ENCODE assay signal across 1 cellular context in the genomic region with DNA sequence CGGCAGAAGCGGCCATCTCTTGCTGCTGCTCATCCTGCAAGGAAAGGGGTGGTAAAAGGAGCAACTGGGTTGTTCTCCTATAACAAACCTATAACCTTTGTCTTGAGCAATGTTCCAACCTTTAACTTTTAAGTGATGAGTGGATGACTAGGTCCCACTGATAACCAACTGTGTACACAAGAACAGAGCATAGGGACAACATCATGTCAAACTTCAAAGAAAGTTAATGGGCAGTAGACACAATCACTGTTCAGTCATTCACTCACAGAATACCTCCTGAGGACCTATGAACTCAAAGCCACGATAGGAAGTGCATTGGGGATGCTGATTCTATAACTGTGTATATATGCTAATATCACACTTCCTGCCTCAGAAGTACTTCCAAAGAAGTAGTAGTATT.
TF ChIP-seq lines count a peak whose summit lies in the region.

No MANE protein-coding gene starts in this region.

TF ChIP-seq in HepG2, 621 proteins besides CTCF, POLR2A, EP300 and RAD21 (continued from another document and continues in another):
- TF ChIP-seq, protein P1, sequence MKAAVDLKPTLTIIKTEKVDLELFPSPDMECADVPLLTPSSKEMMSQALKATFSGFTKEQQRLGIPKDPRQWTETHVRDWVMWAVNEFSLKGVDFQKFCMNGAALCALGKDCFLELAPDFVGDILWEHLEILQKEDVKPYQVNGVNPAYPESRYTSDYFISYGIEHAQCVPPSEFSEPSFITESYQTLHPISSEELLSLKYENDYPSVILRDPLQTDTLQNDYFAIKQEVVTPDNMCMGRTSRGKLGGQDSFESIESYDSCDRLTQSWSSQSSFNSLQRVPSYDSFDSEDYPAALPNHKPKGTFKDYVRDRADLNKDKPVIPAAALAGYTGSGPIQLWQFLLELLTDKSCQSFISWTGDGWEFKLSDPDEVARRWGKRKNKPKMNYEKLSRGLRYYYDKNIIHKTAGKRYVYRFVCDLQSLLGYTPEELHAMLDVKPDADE (CRISPR knock-in tag; IDR thresholded peaks at IDR 0.05): no peak
- TF ChIP-seq ZNF382 (CRISPR knock-in tag; IDR thresholded peaks at IDR 0.05; ENCODE audit: borderline replicate concordance): no peak
- TF ChIP-seq RORA (CRISPR knock-in tag; IDR thresholded peaks at IDR 0.05): no peak
- TF ChIP-seq ZNF782 (CRISPR knock-in tag; IDR thresholded peaks at IDR 0.05; ENCODE audit: borderline replicate concordance): no peak
- peak; percentile 88 for TF ChIP-seq GATAD2A (CRISPR knock-in tag; IDR thresholded peaks at IDR 0.05)
- TF ChIP-seq SRSF4 (IDR thresholded peaks at IDR 0.05; ENCODE audit: low read depth, low read length, poor library complexity, severe bottlenecking): no peak
- peak; percentile 76 to 98 for TF ChIP-seq NR2F1 (CRISPR knock-in tag; IDR thresholded peaks at IDR 0.05)
- peak; percentile 88 for TF ChIP-seq FOSL1 (CRISPR knock-in tag; IDR thresholded peaks at IDR 0.05; ENCODE audit: borderline replicate concordance)
- 0 out of 2 replicates have a peak, but pooled peaks have one; percentile 21 for TF ChIP-seq CREB1 (IDR thresholded peaks at IDR 0.05)
- peak; percentile 80 for TF ChIP-seq CREB1 (CRISPR knock-in tag; IDR thresholded peaks at IDR 0.05)
- TF ChIP-seq ZNF572 (CRISPR knock-in tag; IDR thresholded peaks at IDR 0.05): no peak
- TF ChIP-seq KLF12 (CRISPR knock-in tag; IDR thresholded peaks at IDR 0.05; ENCODE audit: borderline replicate concordance): no peak
- TF ChIP-seq ZNF446 (CRISPR knock-in tag; IDR thresholded peaks at IDR 0.05): no peak
- no peak for TF ChIP-seq ATAD3A (CRISPR knock-in tag; IDR thresholded peaks at IDR 0.05)
- TF ChIP-seq, protein P2, sequence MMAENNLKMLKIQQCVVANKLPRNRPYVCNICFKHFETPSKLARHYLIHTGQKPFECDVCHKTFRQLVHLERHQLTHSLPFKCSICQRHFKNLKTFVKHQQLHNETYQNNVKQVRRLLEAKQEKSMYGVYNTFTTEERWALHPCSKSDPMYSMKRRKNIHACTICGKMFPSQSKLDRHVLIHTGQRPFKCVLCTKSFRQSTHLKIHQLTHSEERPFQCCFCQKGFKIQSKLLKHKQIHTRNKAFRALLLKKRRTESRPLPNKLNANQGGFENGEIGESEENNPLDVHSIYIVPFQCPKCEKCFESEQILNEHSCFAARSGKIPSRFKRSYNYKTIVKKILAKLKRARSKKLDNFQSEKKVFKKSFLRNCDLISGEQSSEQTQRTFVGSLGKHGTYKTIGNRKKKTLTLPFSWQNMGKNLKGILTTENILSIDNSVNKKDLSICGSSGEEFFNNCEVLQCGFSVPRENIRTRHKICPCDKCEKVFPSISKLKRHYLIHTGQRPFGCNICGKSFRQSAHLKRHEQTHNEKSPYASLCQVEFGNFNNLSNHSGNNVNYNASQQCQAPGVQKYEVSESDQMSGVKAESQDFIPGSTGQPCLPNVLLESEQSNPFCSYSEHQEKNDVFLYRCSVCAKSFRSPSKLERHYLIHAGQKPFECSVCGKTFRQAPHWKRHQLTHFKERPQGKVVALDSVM (CRISPR knock-in tag; IDR thresholded peaks at IDR 0.05): no peak
- TF ChIP-seq ZNF878 (CRISPR knock-in tag; IDR thresholded peaks at IDR 0.05): no peak
- no peak for TF ChIP-seq ZNF484 (CRISPR knock-in tag; IDR thresholded peaks at IDR 0.05; ENCODE audit: borderline replicate concordance, low read depth)
- TF ChIP-seq CCAR2 (optimal IDR thresholded peaks at IDR 0.05; ENCODE audit: low read depth, low read length): no peak
- TF ChIP-seq, protein P3, sequence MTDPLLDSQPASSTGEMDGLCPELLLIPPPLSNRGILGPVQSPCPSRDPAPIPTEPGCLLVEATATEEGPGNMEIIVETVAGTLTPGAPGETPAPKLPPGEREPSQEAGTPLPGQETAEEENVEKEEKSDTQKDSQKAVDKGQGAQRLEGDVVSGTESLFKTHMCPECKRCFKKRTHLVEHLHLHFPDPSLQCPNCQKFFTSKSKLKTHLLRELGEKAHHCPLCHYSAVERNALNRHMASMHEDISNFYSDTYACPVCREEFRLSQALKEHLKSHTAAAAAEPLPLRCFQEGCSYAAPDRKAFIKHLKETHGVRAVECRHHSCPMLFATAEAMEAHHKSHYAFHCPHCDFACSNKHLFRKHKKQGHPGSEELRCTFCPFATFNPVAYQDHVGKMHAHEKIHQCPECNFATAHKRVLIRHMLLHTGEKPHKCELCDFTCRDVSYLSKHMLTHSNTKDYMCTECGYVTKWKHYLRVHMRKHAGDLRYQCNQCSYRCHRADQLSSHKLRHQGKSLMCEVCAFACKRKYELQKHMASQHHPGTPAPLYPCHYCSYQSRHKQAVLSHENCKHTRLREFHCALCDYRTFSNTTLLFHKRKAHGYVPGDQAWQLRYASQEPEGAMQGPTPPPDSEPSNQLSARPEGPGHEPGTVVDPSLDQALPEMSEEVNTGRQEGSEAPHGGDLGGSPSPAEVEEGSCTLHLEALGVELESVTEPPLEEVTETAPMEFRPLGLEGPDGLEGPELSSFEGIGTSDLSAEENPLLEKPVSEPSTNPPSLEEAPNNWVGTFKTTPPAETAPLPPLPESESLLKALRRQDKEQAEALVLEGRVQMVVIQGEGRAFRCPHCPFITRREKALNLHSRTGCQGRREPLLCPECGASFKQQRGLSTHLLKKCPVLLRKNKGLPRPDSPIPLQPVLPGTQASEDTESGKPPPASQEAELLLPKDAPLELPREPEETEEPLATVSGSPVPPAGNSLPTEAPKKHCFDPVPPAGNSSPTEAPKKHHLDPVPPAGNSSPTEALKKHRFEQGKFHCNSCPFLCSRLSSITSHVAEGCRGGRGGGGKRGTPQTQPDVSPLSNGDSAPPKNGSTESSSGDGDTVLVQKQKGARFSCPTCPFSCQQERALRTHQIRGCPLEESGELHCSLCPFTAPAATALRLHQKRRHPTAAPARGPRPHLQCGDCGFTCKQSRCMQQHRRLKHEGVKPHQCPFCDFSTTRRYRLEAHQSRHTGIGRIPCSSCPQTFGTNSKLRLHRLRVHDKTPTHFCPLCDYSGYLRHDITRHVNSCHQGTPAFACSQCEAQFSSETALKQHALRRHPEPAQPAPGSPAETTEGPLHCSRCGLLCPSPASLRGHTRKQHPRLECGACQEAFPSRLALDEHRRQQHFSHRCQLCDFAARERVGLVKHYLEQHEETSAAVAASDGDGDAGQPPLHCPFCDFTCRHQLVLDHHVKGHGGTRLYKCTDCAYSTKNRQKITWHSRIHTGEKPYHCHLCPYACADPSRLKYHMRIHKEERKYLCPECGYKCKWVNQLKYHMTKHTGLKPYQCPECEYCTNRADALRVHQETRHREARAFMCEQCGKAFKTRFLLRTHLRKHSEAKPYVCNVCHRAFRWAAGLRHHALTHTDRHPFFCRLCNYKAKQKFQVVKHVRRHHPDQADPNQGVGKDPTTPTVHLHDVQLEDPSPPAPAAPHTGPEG (CRISPR knock-in tag; IDR thresholded peaks at IDR 0.05): no peak
- no peak for TF ChIP-seq ZNF256 (CRISPR knock-in tag; conservative IDR thresholded peaks at IDR 0.05)
- no peak for TF ChIP-seq ZNF746 (CRISPR knock-in tag; IDR thresholded peaks at IDR 0.05)
- no peak for TF ChIP-seq ZMYM4 (CRISPR knock-in tag; IDR thresholded peaks at IDR 0.05)
- TF ChIP-seq ZSCAN9 (CRISPR knock-in tag; IDR thresholded peaks at IDR 0.05; ENCODE audit: borderline replicate concordance): 0 out of 2 replicates have a peak, but pooled peaks have one; percentile 25
- TF ChIP-seq ZNF33B (CRISPR knock-in tag; IDR thresholded peaks at IDR 0.05): no peak
- peak; percentile 76; the same call in 1 of the 2 replicates for TF ChIP-seq PITX1 (CRISPR knock-in tag; IDR thresholded peaks at IDR 0.05)
- no peak for TF ChIP-seq ZNF558 (CRISPR knock-in tag; IDR thresholded peaks at IDR 0.05; ENCODE audit: borderline replicate concordance)
- TF ChIP-seq SIN3A (IDR thresholded peaks at IDR 0.05; ENCODE audit: borderline replicate concordance, low read depth, low read length): no peak
- TF ChIP-seq ZNF496 (CRISPR knock-in tag; IDR thresholded peaks at IDR 0.05; ENCODE audit: insufficient replicate concordance): no peak
- TF ChIP-seq KLF13 (CRISPR knock-in tag; IDR thresholded peaks at IDR 0.05): no peak
- no peak for TF ChIP-seq TAF1 (CRISPR knock-in tag; IDR thresholded peaks at IDR 0.05)
- TF ChIP-seq CHD4 (IDR thresholded peaks at IDR 0.05; ENCODE audit: borderline replicate concordance, low read length): no peak
- TF ChIP-seq, protein P4, sequence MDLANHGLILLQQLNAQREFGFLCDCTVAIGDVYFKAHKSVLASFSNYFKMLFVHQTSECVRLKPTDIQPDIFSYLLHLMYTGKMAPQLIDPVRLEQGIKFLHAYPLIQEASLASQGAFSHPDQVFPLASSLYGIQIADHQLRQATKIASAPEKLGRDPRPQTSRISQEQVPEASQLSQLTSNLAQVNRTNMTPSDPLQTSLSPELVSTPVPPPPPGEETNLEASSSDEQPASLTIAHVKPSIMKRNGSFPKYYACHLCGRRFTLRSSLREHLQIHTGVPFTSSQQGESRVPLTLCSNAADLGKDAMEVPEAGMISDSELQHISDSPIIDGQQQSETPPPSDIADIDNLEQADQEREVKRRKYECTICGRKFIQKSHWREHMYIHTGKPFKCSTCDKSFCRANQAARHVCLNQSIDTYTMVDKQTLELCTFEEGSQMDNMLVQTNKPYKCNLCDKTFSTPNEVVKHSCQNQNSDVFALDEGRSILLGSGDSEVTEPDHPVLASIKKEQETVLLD (CRISPR knock-in tag; IDR thresholded peaks at IDR 0.05; ENCODE audit: low read depth): no peak
- TF ChIP-seq, protein P5, sequence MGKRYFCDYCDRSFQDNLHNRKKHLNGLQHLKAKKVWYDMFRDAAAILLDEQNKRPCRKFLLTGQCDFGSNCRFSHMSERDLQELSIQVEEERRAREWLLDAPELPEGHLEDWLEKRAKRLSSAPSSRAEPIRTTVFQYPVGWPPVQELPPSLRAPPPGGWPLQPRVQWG (CRISPR knock-in tag; IDR thresholded peaks at IDR 0.05; ENCODE audit: borderline replicate concordance, low read depth): no peak
- no peak for TF ChIP-seq RAD51 (IDR thresholded peaks at IDR 0.05; ENCODE audit: borderline replicate concordance)
- TF ChIP-seq KAT8 (CRISPR knock-in tag; IDR thresholded peaks at IDR 0.05): peak; percentile 56
- TF ChIP-seq, protein P6, sequence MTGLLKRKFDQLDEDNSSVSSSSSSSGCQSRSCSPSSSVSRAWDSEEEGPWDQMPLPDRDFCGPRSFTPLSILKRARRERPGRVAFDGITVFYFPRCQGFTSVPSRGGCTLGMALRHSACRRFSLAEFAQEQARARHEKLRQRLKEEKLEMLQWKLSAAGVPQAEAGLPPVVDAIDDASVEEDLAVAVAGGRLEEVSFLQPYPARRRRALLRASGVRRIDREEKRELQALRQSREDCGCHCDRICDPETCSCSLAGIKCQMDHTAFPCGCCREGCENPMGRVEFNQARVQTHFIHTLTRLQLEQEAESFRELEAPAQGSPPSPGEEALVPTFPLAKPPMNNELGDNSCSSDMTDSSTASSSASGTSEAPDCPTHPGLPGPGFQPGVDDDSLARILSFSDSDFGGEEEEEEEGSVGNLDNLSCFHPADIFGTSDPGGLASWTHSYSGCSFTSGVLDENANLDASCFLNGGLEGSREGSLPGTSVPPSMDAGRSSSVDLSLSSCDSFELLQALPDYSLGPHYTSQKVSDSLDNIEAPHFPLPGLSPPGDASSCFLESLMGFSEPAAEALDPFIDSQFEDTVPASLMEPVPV (CRISPR knock-in tag; IDR thresholded peaks at IDR 0.05): peak; percentile 39; the same call in 1 of the 2 replicates
- TF ChIP-seq ZNF737 (CRISPR knock-in tag; IDR thresholded peaks at IDR 0.05; ENCODE audit: borderline replicate concordance): no peak
- no peak for TF ChIP-seq THYN1 (CRISPR knock-in tag; IDR thresholded peaks at IDR 0.05; ENCODE audit: borderline replicate concordance, low read depth)
- TF ChIP-seq, protein P7, sequence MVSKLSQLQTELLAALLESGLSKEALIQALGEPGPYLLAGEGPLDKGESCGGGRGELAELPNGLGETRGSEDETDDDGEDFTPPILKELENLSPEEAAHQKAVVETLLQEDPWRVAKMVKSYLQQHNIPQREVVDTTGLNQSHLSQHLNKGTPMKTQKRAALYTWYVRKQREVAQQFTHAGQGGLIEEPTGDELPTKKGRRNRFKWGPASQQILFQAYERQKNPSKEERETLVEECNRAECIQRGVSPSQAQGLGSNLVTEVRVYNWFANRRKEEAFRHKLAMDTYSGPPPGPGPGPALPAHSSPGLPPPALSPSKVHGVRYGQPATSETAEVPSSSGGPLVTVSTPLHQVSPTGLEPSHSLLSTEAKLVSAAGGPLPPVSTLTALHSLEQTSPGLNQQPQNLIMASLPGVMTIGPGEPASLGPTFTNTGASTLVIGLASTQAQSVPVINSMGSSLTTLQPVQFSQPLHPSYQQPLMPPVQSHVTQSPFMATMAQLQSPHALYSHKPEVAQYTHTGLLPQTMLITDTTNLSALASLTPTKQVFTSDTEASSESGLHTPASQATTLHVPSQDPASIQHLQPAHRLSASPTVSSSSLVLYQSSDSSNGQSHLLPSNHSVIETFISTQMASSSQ (IDR thresholded peaks at IDR 0.05; ENCODE audit: low read depth): peak; percentile 77
- TF ChIP-seq, protein P7 (CRISPR knock-in tag; IDR thresholded peaks at IDR 0.05; ENCODE audit: borderline replicate concordance): peak; percentile 78
- no peak for TF ChIP-seq HOXA9 (CRISPR knock-in tag; IDR thresholded peaks at IDR 0.05; ENCODE audit: borderline replicate concordance)
- TF ChIP-seq KLF6 (CRISPR knock-in tag; IDR thresholded peaks at IDR 0.05): 0 out of 2 replicates have a peak, but pooled peaks have one; percentile 63
- TF ChIP-seq ADNP (CRISPR knock-in tag; IDR thresholded peaks at IDR 0.05): no peak
- TF ChIP-seq, protein P8, sequence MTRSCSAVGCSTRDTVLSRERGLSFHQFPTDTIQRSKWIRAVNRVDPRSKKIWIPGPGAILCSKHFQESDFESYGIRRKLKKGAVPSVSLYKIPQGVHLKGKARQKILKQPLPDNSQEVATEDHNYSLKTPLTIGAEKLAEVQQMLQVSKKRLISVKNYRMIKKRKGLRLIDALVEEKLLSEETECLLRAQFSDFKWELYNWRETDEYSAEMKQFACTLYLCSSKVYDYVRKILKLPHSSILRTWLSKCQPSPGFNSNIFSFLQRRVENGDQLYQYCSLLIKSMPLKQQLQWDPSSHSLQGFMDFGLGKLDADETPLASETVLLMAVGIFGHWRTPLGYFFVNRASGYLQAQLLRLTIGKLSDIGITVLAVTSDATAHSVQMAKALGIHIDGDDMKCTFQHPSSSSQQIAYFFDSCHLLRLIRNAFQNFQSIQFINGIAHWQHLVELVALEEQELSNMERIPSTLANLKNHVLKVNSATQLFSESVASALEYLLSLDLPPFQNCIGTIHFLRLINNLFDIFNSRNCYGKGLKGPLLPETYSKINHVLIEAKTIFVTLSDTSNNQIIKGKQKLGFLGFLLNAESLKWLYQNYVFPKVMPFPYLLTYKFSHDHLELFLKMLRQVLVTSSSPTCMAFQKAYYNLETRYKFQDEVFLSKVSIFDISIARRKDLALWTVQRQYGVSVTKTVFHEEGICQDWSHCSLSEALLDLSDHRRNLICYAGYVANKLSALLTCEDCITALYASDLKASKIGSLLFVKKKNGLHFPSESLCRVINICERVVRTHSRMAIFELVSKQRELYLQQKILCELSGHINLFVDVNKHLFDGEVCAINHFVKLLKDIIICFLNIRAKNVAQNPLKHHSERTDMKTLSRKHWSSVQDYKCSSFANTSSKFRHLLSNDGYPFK (CRISPR knock-in tag; IDR thresholded peaks at IDR 0.05; ENCODE audit: borderline replicate concordance): no peak
